18 cellular contexts compared by ENCODE assay signal in genomic region chr7:12152196-12152918, GRCh38. TPM values are rescaled to one million over a fixed set of nuclear protein-coding genes. Genes with fewer than 3 reads are reported as not detected.
DNase-seq lines count a peak whose midpoint lies in the region; ATAC-seq, FAIRE-seq and TF ChIP-seq lines count a peak whose summit lies in the region.
"Had no signal": no experiment of that assay in that cellular context is flagged by ENCODE, and none has a peak within 500 bp of the region (broad histone marks: within the 10 kb centered on the region; RNA-seq: fewer than 3 reads in every experiment).

No MANE protein-coding gene starts in this region.

- H3K27me3 ChIP-seq in testis (no peaks in the 10 kb centered on the region), upper lobe of right lung (no peaks in the 10 kb centered on the region)
- H3K27me3 ChIP-seq: BLaER1 had no signal

- no peaks in the 10 kb centered on the region for H3K36me3 Mint-ChIP-seq in nephron progenitor cell (ENCODE audit: low read depth)
- H3K36me3 Mint-ChIP-seq: CD4-positive, alpha-beta memory T cell had no signal

- H3K27ac ChIP-seq in testis (no peak overlapping the region), upper lobe of right lung (no peak overlapping the region)
- H3K27ac ChIP-seq: A549, BLaER1 had no signal

- FAIRE-seq in H54 (lab: Jason Lieb, UNC), result peak; percentile 55
- FAIRE-seq: A549, GM12892 had no signal

- H3K4me3 Mint-ChIP-seq in nephron progenitor cell, result no peak overlapping the region
- H3K4me3 Mint-ChIP-seq: CD4-positive, alpha-beta memory T cell had no signal

- no peaks in the 10 kb centered on the region for H3K4me1 ChIP-seq in testis
- no peaks in the 10 kb centered on the region for H3K4me1 ChIP-seq in upper lobe of right lung
- H3K4me1 ChIP-seq: A549, BLaER1, HAP-1 had no signal

- DNase-seq in H54 (ENCODE audit: insufficient read length, low spot score), result no peak
- no peak for DNase-seq in left colon
- peak; percentile 15 for DNase-seq in testis
- no peak for DNase-seq in upper lobe of right lung
- DNase-seq in activated CD4-positive, CD25-positive, alpha-beta regulatory T cell treated with anti-CD3 and anti-CD28 coated beads, Interleukin-2, amount 50 U/mL, for 72 hours, result no peak
- no peak for DNase-seq in nephron progenitor cell
- DNase-seq: Calu3; CD4-positive, alpha-beta memory T cell; DMS53; Kasumi-1; NCI-H1092 treated with DMSO at 0.1 percent for 48 hours; NCI-H2081 treated with DMSO at 0.1 percent for 48 hours; SHP77 had no signal

- H3K36me3 ChIP-seq in testis (ENCODE audit: low read depth, missing control alignments) (no peaks in the 10 kb centered on the region), upper lobe of right lung (no peaks in the 10 kb centered on the region)
- H3K36me3 ChIP-seq: BLaER1, HAP-1 had no signal

- H3K4me3 ChIP-seq in testis, result no peak overlapping the region
- H3K4me3 ChIP-seq in upper lobe of right lung, result no peak overlapping the region
- H3K4me3 ChIP-seq: A549, BLaER1, HAP-1 had no signal

- no peak for TF ChIP-seq POLR2A in H54 (IDR thresholded peaks at IDR 0.05; ENCODE audit: low read depth, low read length)
- no peak for TF ChIP-seq POLR2A in testis (IDR thresholded peaks at IDR 0.05)

- 67 to 79% methylated on average over 5 of the region's 5 CpGs for WGBS in testis, 2 donors

- H3K9me3 Mint-ChIP-seq in nephron progenitor cell, result no peaks in the 10 kb centered on the region
- H3K9me3 Mint-ChIP-seq: CD4-positive, alpha-beta memory T cell had no signal

- TF ChIP-seq CTCF in testis (IDR thresholded peaks at IDR 0.05) (no peak), upper lobe of right lung (IDR thresholded peaks at IDR 0.05) (no peak), nephron progenitor cell (IDR thresholded peaks at IDR 0.05) (no peak)

- intact Hi-C loops in left colon (cut with DNase I, micrococcal nuclease) (no loop called here), testis (cut with DNase I; ENCODE audit: low total_unique reads) (no loop called here), upper lobe of right lung (cut with DNase I) (no loop called here)

- ATAC-seq in SK-N-SH treated with all-trans-retinoic acid at 6 μM for 48 hours (peak; percentile 52; the same call in 2 of the 3 replicates), left colon (peak; percentile 100), upper lobe of right lung (no peak)
- ATAC-seq: A549 had no signal

- no peak overlapping the region for H3K27ac Mint-ChIP-seq in nephron progenitor cell
- H3K27ac Mint-ChIP-seq: CD4-positive, alpha-beta memory T cell had no signal

- H3K9me3 ChIP-seq in testis (no peaks in the 10 kb centered on the region), upper lobe of right lung (no peaks in the 10 kb centered on the region)
- H3K9me3 ChIP-seq: A549, BLaER1, HAP-1 had no signal

- no peaks in the 10 kb centered on the region for H3K27me3 Mint-ChIP-seq in nephron progenitor cell (ENCODE audit: low read depth, poor library complexity)

- peaks cover 3% of the 10 kb centered on the region for H3K4me1 Mint-ChIP-seq in nephron progenitor cell

TF ChIP-seq in SK-N-SH treated with all-trans-retinoic acid at 6 μM for 48 hours, 23 proteins besides CTCF, POLR2A, EP300 and RAD21 (continues in another document):
- no peak for TF ChIP-seq ZC3H10 (CRISPR knock-in tag; IDR thresholded peaks at IDR 0.05)
- no peak for TF ChIP-seq OSR1 (CRISPR knock-in tag; IDR thresholded peaks at IDR 0.05)
- no peak for TF ChIP-seq ZFP30 (CRISPR knock-in tag; IDR thresholded peaks at IDR 0.05)
- TF ChIP-seq, protein P1, sequence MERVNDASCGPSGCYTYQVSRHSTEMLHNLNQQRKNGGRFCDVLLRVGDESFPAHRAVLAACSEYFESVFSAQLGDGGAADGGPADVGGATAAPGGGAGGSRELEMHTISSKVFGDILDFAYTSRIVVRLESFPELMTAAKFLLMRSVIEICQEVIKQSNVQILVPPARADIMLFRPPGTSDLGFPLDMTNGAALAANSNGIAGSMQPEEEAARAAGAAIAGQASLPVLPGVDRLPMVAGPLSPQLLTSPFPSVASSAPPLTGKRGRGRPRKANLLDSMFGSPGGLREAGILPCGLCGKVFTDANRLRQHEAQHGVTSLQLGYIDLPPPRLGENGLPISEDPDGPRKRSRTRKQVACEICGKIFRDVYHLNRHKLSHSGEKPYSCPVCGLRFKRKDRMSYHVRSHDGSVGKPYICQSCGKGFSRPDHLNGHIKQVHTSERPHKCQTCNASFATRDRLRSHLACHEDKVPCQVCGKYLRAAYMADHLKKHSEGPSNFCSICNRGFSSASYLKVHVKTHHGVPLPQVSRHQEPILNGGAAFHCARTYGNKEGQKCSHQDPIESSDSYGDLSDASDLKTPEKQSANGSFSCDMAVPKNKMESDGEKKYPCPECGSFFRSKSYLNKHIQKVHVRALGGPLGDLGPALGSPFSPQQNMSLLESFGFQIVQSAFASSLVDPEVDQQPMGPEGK (CRISPR knock-in tag; IDR thresholded peaks at IDR 0.05; ENCODE audit: borderline replicate concordance), result peak; percentile 60; the same call in 1 of the 2 replicates
- 0 out of 2 replicates have a peak, but pooled peaks have one; percentile 30 for TF ChIP-seq CREB5 (CRISPR knock-in tag; IDR thresholded peaks at IDR 0.05; ENCODE audit: low read depth)
- TF ChIP-seq BACH2 (CRISPR knock-in tag; IDR thresholded peaks at IDR 0.05; ENCODE audit: borderline replicate concordance), result 0 out of 2 replicates have a peak, but pooled peaks have one; percentile 23
- peak; percentile 89 for TF ChIP-seq ISL1 (CRISPR knock-in tag; IDR thresholded peaks at IDR 0.05)
- peak; percentile 54; the same call in 1 of the 2 replicates for TF ChIP-seq ZFP3 (CRISPR knock-in tag; IDR thresholded peaks at IDR 0.05)
- TF ChIP-seq TOX (CRISPR knock-in tag; IDR thresholded peaks at IDR 0.05; ENCODE audit: borderline replicate concordance), result no peak
- TF ChIP-seq RARB (CRISPR knock-in tag; IDR thresholded peaks at IDR 0.05), result no peak
- peak; percentile 99 for TF ChIP-seq TCF4 (CRISPR knock-in tag; IDR thresholded peaks at IDR 0.05; ENCODE audit: borderline replicate concordance)
- peak; percentile 87 for TF ChIP-seq CSRNP3 (CRISPR knock-in tag; IDR thresholded peaks at IDR 0.05)
- peak; percentile 87; the same call in 1 of the 2 replicates for TF ChIP-seq ESRRG (CRISPR knock-in tag; IDR thresholded peaks at IDR 0.05)
- TF ChIP-seq GLIS3 (CRISPR knock-in tag; IDR thresholded peaks at IDR 0.05), result peak; percentile 86; the same call in 1 of the 2 replicates
- peak; percentile 65; the same call in 1 of the 2 replicates for TF ChIP-seq ZNF8 (CRISPR knock-in tag; IDR thresholded peaks at IDR 0.05)
- TF ChIP-seq, protein P2, sequence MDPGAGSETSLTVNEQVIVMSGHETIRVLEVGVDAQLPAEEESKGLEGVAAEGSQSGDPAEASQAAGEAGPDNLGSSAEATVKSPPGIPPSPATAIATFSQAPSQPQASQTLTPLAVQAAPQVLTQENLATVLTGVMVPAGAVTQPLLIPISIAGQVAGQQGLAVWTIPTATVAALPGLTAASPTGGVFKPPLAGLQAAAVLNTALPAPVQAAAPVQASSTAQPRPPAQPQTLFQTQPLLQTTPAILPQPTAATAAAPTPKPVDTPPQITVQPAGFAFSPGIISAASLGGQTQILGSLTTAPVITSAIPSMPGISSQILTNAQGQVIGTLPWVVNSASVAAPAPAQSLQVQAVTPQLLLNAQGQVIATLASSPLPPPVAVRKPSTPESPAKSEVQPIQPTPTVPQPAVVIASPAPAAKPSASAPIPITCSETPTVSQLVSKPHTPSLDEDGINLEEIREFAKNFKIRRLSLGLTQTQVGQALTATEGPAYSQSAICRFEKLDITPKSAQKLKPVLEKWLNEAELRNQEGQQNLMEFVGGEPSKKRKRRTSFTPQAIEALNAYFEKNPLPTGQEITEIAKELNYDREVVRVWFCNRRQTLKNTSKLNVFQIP (CRISPR knock-in tag; IDR thresholded peaks at IDR 0.05; ENCODE audit: borderline replicate concordance, low read depth), result no peak
- no peak for TF ChIP-seq PPARA (CRISPR knock-in tag; IDR thresholded peaks at IDR 0.05; ENCODE audit: borderline replicate concordance)
- no peak for TF ChIP-seq ARNTL (CRISPR knock-in tag; IDR thresholded peaks at IDR 0.05; ENCODE audit: borderline replicate concordance, low read depth)

RNA-seq across cellular contexts. Expression of gene TMEM106B, which starts 58.7 kb away (rescaled TPM):
- 10 to 100 TPM; 42.2 to 54.5 TPM for total RNA-seq in left colon
- 10 to 100 TPM; 49.4 to 63.6 TPM for total RNA-seq in testis
- 24.7 TPM for polyA plus RNA-seq in testis (ENCODE audit: insufficient read depth, low read depth, low replicate concordance)
- 37.5 TPM for total RNA-seq in upper lobe of right lung
